In genomic region chr5:28328691-28329090, GRCh38 we compare ENCODE assay signal across 17 cellular contexts.
"Had no signal": no experiment of that assay in that cellular context is flagged by ENCODE, and none has a peak within 500 bp of the region (broad histone marks: within the 10 kb centered on the region; RNA-seq: fewer than 3 reads in every experiment).

No MANE protein-coding gene starts in this region.

- H3K27me3 ChIP-seq: body of pancreas, right lobe of liver had no signal

- H3K4me3 Mint-ChIP-seq: activated CD4-positive, alpha-beta T cell treated with anti-CD3 and anti-CD28 coated beads, Interleukin-2, amount 10 ng/mL, durations not matched to agents 7 days and 5 days; activated CD8-positive, alpha-beta T cell treated with anti-CD3 and anti-CD28 coated beads, Interleukin-2, amount 10 ng/mL, durations not matched to agents 7 days and 5 days; activated naive CD4-positive, alpha-beta T cell treated with anti-CD3 and anti-CD28 coated beads for 36 hours; activated naive CD8-positive, alpha-beta T cell treated with anti-CD3 and anti-CD28 coated beads, Interleukin-2, amount 50 U/mL, for 24 hours; activated T-cell treated with anti-CD3 and anti-CD28 coated beads, Interleukin-2, amount 50 U/mL, for 4 hours; endodermal cell; natural killer cell treated with Interleukin-12 subunit alpha and Interleukin-12 subunit beta and Interleukin-15 and Interleukin-18, amount 100 ng/mL, for 72 hours; stimulated activated memory B cell treated with anti-CD40 and anti-IgM and Interleukin-4, amounts not matched to agents 10 μg/mL and 1 μg/mL and 100 μg/mL, for 72 hours had no signal

- H3K27ac Mint-ChIP-seq: activated CD4-positive, alpha-beta T cell treated with anti-CD3 and anti-CD28 coated beads, Interleukin-2, amount 10 ng/mL, durations not matched to agents 7 days and 5 days; activated CD8-positive, alpha-beta T cell treated with anti-CD3 and anti-CD28 coated beads, Interleukin-2, amount 10 ng/mL, durations not matched to agents 7 days and 5 days; activated naive CD4-positive, alpha-beta T cell treated with anti-CD3 and anti-CD28 coated beads for 36 hours; activated naive CD8-positive, alpha-beta T cell treated with anti-CD3 and anti-CD28 coated beads, Interleukin-2, amount 50 U/mL, for 24 hours; endodermal cell; natural killer cell treated with Interleukin-12 subunit alpha and Interleukin-12 subunit beta and Interleukin-15 and Interleukin-18, amount 100 ng/mL, for 72 hours; stimulated activated memory B cell treated with anti-CD40 and anti-IgM and Interleukin-4, amounts not matched to agents 10 μg/mL and 1 μg/mL and 100 μg/mL, for 72 hours had no signal

- H3K36me3 Mint-ChIP-seq: stimulated activated memory B cell treated with anti-CD40 and anti-IgM and Interleukin-4, amounts not matched to agents 10 μg/mL and 1 μg/mL and 100 μg/mL, for 72 hours had no signal

- H3K27ac ChIP-seq: body of pancreas, epithelial cell of prostate, parathyroid adenoma, right lobe of liver had no signal

- H3K4me1 ChIP-seq: body of pancreas, parathyroid adenoma, right lobe of liver had no signal

- H3K27me3 Mint-ChIP-seq: activated CD4-positive, alpha-beta T cell treated with anti-CD3 and anti-CD28 coated beads, Interleukin-2, amount 10 ng/mL, durations not matched to agents 7 days and 5 days; activated naive CD8-positive, alpha-beta T cell treated with anti-CD3 and anti-CD28 coated beads, Interleukin-2, amount 50 U/mL, for 24 hours; natural killer cell treated with Interleukin-12 subunit alpha and Interleukin-12 subunit beta and Interleukin-15 and Interleukin-18, amount 100 ng/mL, for 72 hours; stimulated activated memory B cell treated with anti-CD40 and anti-IgM and Interleukin-4, amounts not matched to agents 10 μg/mL and 1 μg/mL and 100 μg/mL, for 72 hours had no signal

- H3K9me3 Mint-ChIP-seq: endodermal cell had no signal

- H3K4me1 Mint-ChIP-seq: activated CD4-positive, alpha-beta T cell treated with anti-CD3 and anti-CD28 coated beads, Interleukin-2, amount 10 ng/mL, durations not matched to agents 7 days and 5 days; activated naive CD8-positive, alpha-beta T cell treated with anti-CD3 and anti-CD28 coated beads, Interleukin-2, amount 50 U/mL, for 24 hours; endodermal cell; stimulated activated memory B cell treated with anti-CD40 and anti-IgM and Interleukin-4, amounts not matched to agents 10 μg/mL and 1 μg/mL and 100 μg/mL, for 72 hours had no signal

- H3K4me3 ChIP-seq: body of pancreas, right lobe of liver had no signal

- ATAC-seq: activated CD8-positive, alpha-beta T cell treated with anti-CD3 and anti-CD28 coated beads, Interleukin-2, amount 10 ng/mL, durations not matched to agents 7 days and 5 days; activated naive CD8-positive, alpha-beta T cell treated with anti-CD3 and anti-CD28 coated beads, Interleukin-2, amount 50 U/mL, for 24 hours; activated T-cell treated with anti-CD3 and anti-CD28 coated beads, Interleukin-2, amount 50 U/mL, for 4 hours; body of pancreas; left cardiac atrium; natural killer cell treated with Interleukin-12 subunit alpha and Interleukin-12 subunit beta and Interleukin-15 and Interleukin-18, amount 100 ng/mL, for 72 hours; right lobe of liver; stimulated activated memory B cell treated with anti-CD40 and anti-IgM and Interleukin-4, amounts not matched to agents 10 μg/mL and 1 μg/mL and 100 μg/mL, for 72 hours had no signal

- DNase-seq: activated CD4-positive, alpha-beta T cell treated with anti-CD3 and anti-CD28 coated beads, Interleukin-2, amount 10 ng/mL, durations not matched to agents 7 days and 5 days; activated CD4-positive, CD25-positive, alpha-beta regulatory T cell; activated CD8-positive, alpha-beta T cell treated with anti-CD3 and anti-CD28 coated beads, Interleukin-2, amount 10 ng/mL, durations not matched to agents 7 days and 5 days; activated naive CD4-positive, alpha-beta T cell treated with anti-CD3 and anti-CD28 coated beads for 36 hours; activated naive CD8-positive, alpha-beta T cell treated with anti-CD3 and anti-CD28 coated beads, Interleukin-2, amount 50 U/mL, for 24 hours; activated T-cell treated with anti-CD3 and anti-CD28 coated beads, Interleukin-2, amount 50 U/mL, for 4 hours; body of pancreas; caudate nucleus; endodermal cell; left cardiac atrium; right lobe of liver; stimulated activated CD4-positive, alpha-beta T cell treated with anti-CD3 and anti-CD28 coated beads, Interleukin-4, amount 100 ng/mL, for 4 hours; T1000 had no signal
